In genomic region chr14:24092110-24092959, GRCh38 we compare ENCODE assay signal across 12 cellular contexts. TPM values are rescaled to one million over a fixed set of nuclear protein-coding genes. Genes with fewer than 3 reads are reported as not detected.
A peak's percentile ranks its signal among the peaks of the same experiment; 100 is the strongest.
DNase-seq lines count a peak whose midpoint lies in the region; TF ChIP-seq lines count a peak whose summit lies in the region.
"Had no signal": no experiment of that assay in that cellular context is flagged by ENCODE, and none has a peak within 500 bp of the region (broad histone marks: within the 10 kb centered on the region; RNA-seq: fewer than 3 reads in every experiment).

No MANE protein-coding gene starts in this region.

- H3K9me3 Mint-ChIP-seq in T-helper 2 cell treated with Interferon-gamma antibody and Interleukin-4, amounts not matched to agents 5 μg/mL and 100 μg/mL, for 36 hours: no peaks in the 10 kb centered on the region

- H3F3A ChIP-seq in SU-DHL-6 (ENCODE audit: insufficient read depth): peaks cover 19% of the 10 kb centered on the region

- no peak overlapping the region for H3K9ac ChIP-seq in SU-DHL-6 (ENCODE audit: low read length)

- peaks cover 19% of the 10 kb centered on the region for H3K36me3 Mint-ChIP-seq in T-helper 2 cell treated with Interferon-gamma antibody and Interleukin-4, amounts not matched to agents 5 μg/mL and 100 μg/mL, for 36 hours (ENCODE audit: low read depth)

- no peak for TF ChIP-seq POLR2A in spleen (IDR thresholded peaks at IDR 0.05)

- H3K36me3 ChIP-seq in SU-DHL-6 (ENCODE audit: low read length) (no peaks in the 10 kb centered on the region), spleen (peaks cover 0 to 9% (median 0%) of the 10 kb centered on the region in 6 donors)

- CTCF ChIA-PET in GM10248 (lab: Yijun Ruan, JAX): interaction anchor here (0.7 to 13.9 kb wide), 15 partner anchors 12 to 216 kb away, joined by 3 to 246 read pairs (median 4); partner anchors contain the start of genes CARMIL3, CIDEB, CPNE6 and DCAF11

- H3K4me3 Mint-ChIP-seq in T-helper 2 cell treated with Interferon-gamma antibody and Interleukin-4, amounts not matched to agents 5 μg/mL and 100 μg/mL, for 36 hours: peak overlapping the region; percentile 19

- POLR2A ChIA-PET in GM10248 (lab: Yijun Ruan, JAX): no interaction called here

- H3K4me2 ChIP-seq in SU-DHL-6 (ENCODE audit: low read depth, low read length, poor library complexity, severe bottlenecking): no peak overlapping the region

- no peak for DNase-seq in T-helper 2 cell treated with Interferon-gamma antibody and Interleukin-4, amounts not matched to agents 5 μg/mL and 100 μg/mL, for 36 hours (ENCODE audit: low spot score)
- DNase-seq in T-helper 2 cell (no peak), fibroblast of peridontal ligament (ENCODE audit: extremely low read depth) (peak; percentile 52), spleen (peak; percentile 35), DMS53 treated with DMSO at 0.1 percent for 48 hours (lab: John Stamatoyannopoulos, UW; ENCODE audit: unreplicated experiment) (no peak), anterior cingulate cortex (lab: John Stamatoyannopoulos, UW) (no peak), GM10248 (ENCODE audit: extremely low spot score) (no peak)
- DNase-seq: GOT3 had no signal

- WGBS in spleen, 5 donors: 80 to 91% (median 84%) methylated on average over 3 of the region's 3 CpGs

- no peaks in the 10 kb centered on the region for H3K27me3 ChIP-seq in SU-DHL-6 (ENCODE audit: low read length)
- H3K27me3 ChIP-seq in spleen (replicated peaks in 1 of 7): no peaks in the 10 kb centered on the region

- H2AFZ ChIP-seq in SU-DHL-6 (ENCODE audit: low read depth, low read length, severe bottlenecking): no peak overlapping the region

- peak overlapping the region; percentile 26; the same call in 1 of the 2 replicates for H3K27ac ChIP-seq in SU-DHL-6 (ENCODE audit: low read depth, low read length)
- H3K27ac ChIP-seq in spleen: peak overlapping the region in 3 of 8 donors; percentile 99 to 100 (median 99)

- H3K9me2 ChIP-seq in SU-DHL-6 (replicated peaks; ENCODE audit: insufficient read depth, low read length): no peaks in the 10 kb centered on the region

- H3K4me3 ChIP-seq in SU-DHL-6 (ENCODE audit: insufficient read depth, low read length, poor library complexity, severe bottlenecking) (no peak overlapping the region), spleen (no peak overlapping the region)

- H3K27me3 Mint-ChIP-seq in T-helper 2 cell treated with Interferon-gamma antibody and Interleukin-4, amounts not matched to agents 5 μg/mL and 100 μg/mL, for 36 hours (ENCODE audit: low read depth): no peaks in the 10 kb centered on the region

- no peaks in the 10 kb centered on the region for H4K20me1 ChIP-seq in SU-DHL-6 (ENCODE audit: low read depth, low read length)

- TF ChIP-seq CTCF in SU-DHL-6 (IDR thresholded peaks at IDR 0.05; ENCODE audit: insufficient read depth, low read length, poor library complexity, severe bottlenecking): no peak
- TF ChIP-seq CTCF in spleen (IDR thresholded peaks at IDR 0.05 in 8 of 11, conservative IDR thresholded peaks at IDR 0.05 in 3 of 11): no peak
- no peak for TF ChIP-seq CTCF in GM10248 (IDR thresholded peaks at IDR 0.05; ENCODE audit: control extremely low read depth, extremely low read depth, low read depth, missing control alignments)

- intact Hi-C loops in spleen (cut with DNase I; ENCODE audit: low total_unique reads): loop anchor here (5.0 kb wide), 1 partner anchor 80 kb away; no protein-coding TSS in a partner anchor

- H3K9me3 ChIP-seq in SU-DHL-6 (ENCODE audit: insufficient read depth, low read length) (no peaks in the 10 kb centered on the region), spleen (no peaks in the 10 kb centered on the region)

- peaks cover 8% of the 10 kb centered on the region; the same call in 1 of the 2 replicates for H3K79me2 ChIP-seq in SU-DHL-6 (ENCODE audit: insufficient read depth, low read length)

- peaks cover 10 to 52% (median 34%) of the 10 kb centered on the region in 6 donors for H3K4me1 ChIP-seq in spleen

- H3K27ac Mint-ChIP-seq in T-helper 2 cell treated with Interferon-gamma antibody and Interleukin-4, amounts not matched to agents 5 μg/mL and 100 μg/mL, for 36 hours: no peak overlapping the region

- peaks cover 36% of the 10 kb centered on the region for H3K4me1 Mint-ChIP-seq in T-helper 2 cell treated with Interferon-gamma antibody and Interleukin-4, amounts not matched to agents 5 μg/mL and 100 μg/mL, for 36 hours (ENCODE audit: low read depth)

RNA-seq across cellular contexts. Expression of gene PCK2, which starts 1.8 kb away (rescaled TPM):
- 10 to 100 TPM; 31.4 to 52.3 (median 34.9) TPM for total RNA-seq in spleen
- 10 to 100 TPM; 25.3 to 35.7 (median 27.9) TPM for polyA plus RNA-seq in spleen

RNA-seq across cellular contexts. Expression of gene CPNE6, which starts 21.0 kb away (rescaled TPM):
- under 1 TPM in 1 of 7 donors, not detected in 6; 0.13 TPM for total RNA-seq in spleen
- under 1 TPM in 1 of 3 donors, not detected in 2; 0.03 TPM for polyA plus RNA-seq in spleen
- total RNA-seq: G401, pulmonary artery endothelial cell, Right ventricle myocardium inferior had no signal

RNA-seq across cellular contexts. Expression of gene DCAF11, which starts 22.2 kb away (rescaled TPM):
- total RNA-seq in spleen: 100 to 1,000 TPM in 2 of 7 donors, 10 to 100 TPM in 5; 73.8 to 110 (median 80.9) TPM
- 10 to 100 TPM; 28.7 to 42.5 (median 32.4) TPM for polyA plus RNA-seq in spleen

RNA-seq across cellular contexts. Expression of gene NRL, which starts 22.4 kb away (rescaled TPM):
- 1 to 10 TPM; 2.0 to 7.8 (median 4.2) TPM for total RNA-seq in spleen
- 1 to 10 TPM; 2.7 to 4.7 (median 3.7) TPM for polyA plus RNA-seq in spleen

RNA-seq across cellular contexts. Expression of gene FITM1, which starts 38.1 kb away (rescaled TPM):
- 10 to 100 TPM in 2 of 7 donors, 1 to 10 TPM in 5; 3.7 to 12.9 (median 9.0) TPM for total RNA-seq in spleen
- 1 to 10 TPM; 4.6 to 9.6 (median 8.3) TPM for polyA plus RNA-seq in spleen

Comparison
In these comparisons a context has a peak if more than half of its experiments do, and no peak if none do; other contexts are left out.
1. DNase-seq: peak in fibroblast of peridontal ligament (single experiment) and spleen (single experiment); none in T-helper 2 cell treated with Interferon-gamma antibody and Interleukin-4, amounts not matched to agents 5 μg/mL and 100 μg/mL, for 36 hours (single experiment), T-helper 2 cell (0 of 5), DMS53 treated with DMSO at 0.1 percent for 48 hours (single experiment), anterior cingulate cortex (0 of 58) and GM10248 (single experiment).